ENCODE assay signal across 1 cellular context in genomic region chr7:135490783-135491182, GRCh38.
TF ChIP-seq lines count a peak whose summit lies in the region.

No MANE protein-coding gene starts in this region.

TF ChIP-seq in K562, 482 proteins besides CTCF, POLR2A, EP300 and RAD21 (continued from another document and continues in another):
- peak in 1 of 2 experiments; percentile 36 for TF ChIP-seq AFF1 (IDR thresholded peaks at IDR 0.05; ENCODE audit: low read depth in 1 of 2, partially characterized antibody in 2 of 2)
- TF ChIP-seq RBM22 (IDR thresholded peaks at IDR 0.05; ENCODE audit: low read depth, low read length, poor library complexity, severe bottlenecking): no peak
- no peak for TF ChIP-seq PCBP1 (IDR thresholded peaks at IDR 0.05; ENCODE audit: low read depth, low read length, poor library complexity, severe bottlenecking)
- no peak for TF ChIP-seq ZNF436 (CRISPR knock-in tag; IDR thresholded peaks at IDR 0.05)
- peak; percentile 25; the same call in 1 of the 2 replicates for TF ChIP-seq ZNF316 (IDR thresholded peaks at IDR 0.05)
- peak; percentile 74; the same call in 1 of the 2 replicates for TF ChIP-seq ZBTB26 (CRISPR knock-in tag; IDR thresholded peaks at IDR 0.05)
- TF ChIP-seq CREB3L1 (IDR thresholded peaks at IDR 0.05; ENCODE audit: borderline replicate concordance, low read depth): peak; percentile 57; the same call in 1 of the 2 replicates
- peak; percentile 50; the same call in 1 of the 2 replicates for TF ChIP-seq ATF7 (IDR thresholded peaks at IDR 0.05)
- peak; percentile 12; the same call in 1 of the 2 replicates for TF ChIP-seq PHF8 (IDR thresholded peaks at IDR 0.05; ENCODE audit: borderline replicate concordance, low read length)
- no peak for TF ChIP-seq GTF2F1 (IDR thresholded peaks at IDR 0.05; ENCODE audit: low read depth, low read length)
- TF ChIP-seq PATZ1 (CRISPR knock-in tag; IDR thresholded peaks at IDR 0.05; ENCODE audit: borderline replicate concordance): no peak
- 0 out of 2 replicates have a peak, but pooled peaks have one; percentile 37 for TF ChIP-seq TARDBP (IDR thresholded peaks at IDR 0.05)
- no peak for TF ChIP-seq HMGXB4 (CRISPR knock-in tag; IDR thresholded peaks at IDR 0.05)
- no peak for TF ChIP-seq ZBED1 (IDR thresholded peaks at IDR 0.05)
- TF ChIP-seq POLR2AphosphoS2 (IDR thresholded peaks at IDR 0.05; ENCODE audit: low read length): no peak
- no peak for TF ChIP-seq ZNF512 (tag; IDR thresholded peaks at IDR 0.05)
- TF ChIP-seq CHCHD3 (CRISPR knock-in tag; IDR thresholded peaks at IDR 0.05): no peak
- TF ChIP-seq JUND (IDR thresholded peaks at IDR 0.05; ENCODE audit: borderline replicate concordance, low read depth, low read length): peak; percentile 71
- peak; percentile 73; the same call in 2 of the 3 replicates for TF ChIP-seq JUND (tag; IDR thresholded peaks at IDR 0.05; ENCODE audit: borderline replicate concordance, low read depth, low read length)
- no peak for TF ChIP-seq ASH1L (IDR thresholded peaks at IDR 0.05; ENCODE audit: borderline replicate concordance, low read depth, partially characterized antibody)
- TF ChIP-seq ZNF324 (CRISPR knock-in tag; IDR thresholded peaks at IDR 0.05): no peak
- no peak for TF ChIP-seq RFX5 (IDR thresholded peaks at IDR 0.05; ENCODE audit: low read depth, low read length)
- no peak for TF ChIP-seq PPARD (CRISPR knock-in tag; IDR thresholded peaks at IDR 0.05)
- TF ChIP-seq HDAC1 (IDR thresholded peaks at IDR 0.05): peak in 1 of 2 experiments; percentile 77; a peak in 1 of 4 replicates
- TF ChIP-seq ZNF318 (IDR thresholded peaks at IDR 0.05; ENCODE audit: borderline replicate concordance in 1 of 2, low read depth in 1 of 2): 0 out of 4 replicates have a peak, but pooled peaks of 1 of the 2 experiments have one; percentile 16
- no peak for TF ChIP-seq ZNF197 (CRISPR knock-in tag; IDR thresholded peaks at IDR 0.05; ENCODE audit: low read depth)
- TF ChIP-seq ARID2 (IDR thresholded peaks at IDR 0.05): no peak
- TF ChIP-seq CREB3 (tag; conservative IDR thresholded peaks at IDR 0.05; ENCODE audit: low read depth): no peak
- no peak for TF ChIP-seq FUS (optimal IDR thresholded peaks at IDR 0.05; ENCODE audit: low read depth, low read length)
- TF ChIP-seq ARHGAP35 (IDR thresholded peaks at IDR 0.05; ENCODE audit: partially characterized antibody): no peak
- no peak for TF ChIP-seq ESRRB (CRISPR knock-in tag; IDR thresholded peaks at IDR 0.05; ENCODE audit: borderline replicate concordance)
- peak; percentile 76 for TF ChIP-seq CTBP1 (IDR thresholded peaks at IDR 0.05; ENCODE audit: borderline replicate concordance)
- no peak for TF ChIP-seq ELF1 (tag; IDR thresholded peaks at IDR 0.05)
- TF ChIP-seq LARP7 (IDR thresholded peaks at IDR 0.05): no peak
- no peak for TF ChIP-seq NONO (IDR thresholded peaks at IDR 0.05; ENCODE audit: low read depth in 2 of 2, low read length in 1 of 2)
